17 cellular contexts compared by ENCODE assay signal in genomic region chr3:118736107-118736506, GRCh38.
"Had no signal": no experiment of that assay in that cellular context is flagged by ENCODE, and none has a peak within 500 bp of the region (broad histone marks: within the 10 kb centered on the region; RNA-seq: fewer than 3 reads in every experiment).

No MANE protein-coding gene starts in this region.

- DNase-seq: effector CD4-positive, alpha-beta T cell; foreskin melanocyte; heart left ventricle; hippocampal formation; left colon; naive thymus-derived CD4-positive, alpha-beta T cell; nephron progenitor cell; psoas muscle; retina; right lobe of liver; stimulated activated CD4-positive, alpha-beta T cell treated with anti-CD3 and anti-CD28 coated beads, Interleukin-4, amount 100 ng/mL, for 1 hour; stimulated activated CD8-positive, alpha-beta memory T cell treated with anti-CD3 and anti-CD28 coated beads, Interleukin-4, amount 100 ng/mL, for 48 hours; tibial artery; upper lobe of left lung; uterus had no signal

- H3K4me1 ChIP-seq: heart left ventricle, psoas muscle, tibial artery, upper lobe of left lung, uterus had no signal

- H3K27ac Mint-ChIP-seq: naive thymus-derived CD4-positive, alpha-beta T cell; nephron progenitor cell; stimulated activated effector memory CD8-positive, alpha-beta T cell treated with anti-CD3 and anti-CD28 coated beads, Interleukin-12 subunit alpha, Interleukin-12 subunit beta, amount 100 ng/mL, for 72 hours; stimulated activated naive CD8-positive, alpha-beta T cell treated with anti-CD3 and anti-CD28 coated beads, Interleukin-15, Interleukin-2, amounts not matched to agents 100 ng/mL and 50 ng/mL, for 24 hours had no signal

- H3K27me3 ChIP-seq: heart left ventricle, right lobe of liver, tibial artery, upper lobe of left lung, uterus had no signal

- H3K9me3 Mint-ChIP-seq: nephron progenitor cell; stimulated activated effector memory CD8-positive, alpha-beta T cell treated with anti-CD3 and anti-CD28 coated beads, Interleukin-12 subunit alpha, Interleukin-12 subunit beta, amount 100 ng/mL, for 72 hours; stimulated activated naive CD8-positive, alpha-beta T cell treated with anti-CD3 and anti-CD28 coated beads, Interleukin-15, Interleukin-2, amounts not matched to agents 100 ng/mL and 50 ng/mL, for 24 hours had no signal

- H3K27ac ChIP-seq: heart left ventricle, psoas muscle, right lobe of liver, tibial artery, upper lobe of left lung, uterus had no signal

- H3K36me3 Mint-ChIP-seq: naive thymus-derived CD4-positive, alpha-beta T cell; stimulated activated effector memory CD8-positive, alpha-beta T cell treated with anti-CD3 and anti-CD28 coated beads, Interleukin-12 subunit alpha, Interleukin-12 subunit beta, amount 100 ng/mL, for 72 hours had no signal

- H3K4me1 Mint-ChIP-seq: naive thymus-derived CD4-positive, alpha-beta T cell; nephron progenitor cell; stimulated activated effector memory CD8-positive, alpha-beta T cell treated with anti-CD3 and anti-CD28 coated beads, Interleukin-12 subunit alpha, Interleukin-12 subunit beta, amount 100 ng/mL, for 72 hours had no signal

- H3K9me3 ChIP-seq: psoas muscle, right lobe of liver, upper lobe of left lung, uterus had no signal

- ATAC-seq: heart left ventricle; left colon; naive thymus-derived CD4-positive, alpha-beta T cell; psoas muscle; right lobe of liver; stimulated activated effector memory CD8-positive, alpha-beta T cell treated with anti-CD3 and anti-CD28 coated beads, Interleukin-12 subunit alpha, Interleukin-12 subunit beta, amount 100 ng/mL, for 72 hours had no signal

- H3K27me3 Mint-ChIP-seq: stimulated activated naive CD8-positive, alpha-beta T cell treated with anti-CD3 and anti-CD28 coated beads, Interleukin-15, Interleukin-2, amounts not matched to agents 100 ng/mL and 50 ng/mL, for 24 hours had no signal

- H3K4me3 Mint-ChIP-seq: naive thymus-derived CD4-positive, alpha-beta T cell; nephron progenitor cell; stimulated activated effector memory CD8-positive, alpha-beta T cell treated with anti-CD3 and anti-CD28 coated beads, Interleukin-12 subunit alpha, Interleukin-12 subunit beta, amount 100 ng/mL, for 72 hours; stimulated activated naive CD8-positive, alpha-beta T cell treated with anti-CD3 and anti-CD28 coated beads, Interleukin-15, Interleukin-2, amounts not matched to agents 100 ng/mL and 50 ng/mL, for 24 hours had no signal

- H3K4me3 ChIP-seq: heart left ventricle, psoas muscle, right lobe of liver, tibial artery, upper lobe of left lung, uterus had no signal

- H3K36me3 ChIP-seq: heart left ventricle, right lobe of liver, tibial artery, upper lobe of left lung, uterus had no signal
